10 cellular contexts compared by ENCODE assay signal in the genomic region with DNA sequence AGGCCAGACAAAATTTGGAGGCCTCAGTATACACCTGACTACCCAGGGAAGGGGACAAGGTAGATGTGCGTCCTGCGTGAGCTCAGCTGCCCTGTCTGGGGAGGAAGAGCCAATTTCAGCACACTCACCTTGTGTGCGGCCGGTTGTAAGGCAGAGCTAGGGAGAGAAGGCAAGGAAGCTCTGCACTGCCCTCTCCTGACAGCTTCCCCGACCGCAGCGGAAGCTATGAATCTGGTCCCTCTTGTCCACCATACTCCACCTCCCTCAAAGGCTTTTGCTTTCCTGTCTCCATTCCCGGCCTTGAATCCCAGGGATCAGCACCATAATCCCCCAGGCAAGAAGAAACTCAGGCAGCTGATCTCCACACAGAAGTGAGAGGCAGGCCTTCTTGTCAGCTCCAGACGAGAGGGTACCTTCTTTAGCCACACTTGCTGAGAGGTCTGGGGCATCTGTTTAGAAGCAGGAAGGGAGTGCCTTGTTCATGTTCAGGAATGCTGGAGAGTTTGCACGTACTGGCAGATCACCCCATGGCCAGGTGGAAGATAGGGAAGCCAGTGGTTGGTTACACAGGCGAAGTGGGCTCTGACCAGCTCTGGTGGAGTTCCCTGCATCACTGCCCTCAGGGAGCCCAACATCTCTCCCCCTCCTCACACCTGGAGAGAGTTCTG.
DNase-seq lines count a peak whose midpoint lies in the region; ATAC-seq and TF ChIP-seq lines count a peak whose summit lies in the region.
"Had no signal": no experiment of that assay in that cellular context is flagged by ENCODE, and none has a peak within 500 bp of the region (broad histone marks: within the 10 kb centered on the region; RNA-seq: fewer than 3 reads in every experiment).

No MANE protein-coding gene starts in this region.

- H3K36me3 ChIP-seq in endodermal cell (ENCODE audit: control insufficient read depth, insufficient read depth, low read length) (no peaks in the 10 kb centered on the region), lung (ENCODE audit: control insufficient read depth in 2 of 2, insufficient read depth in 2 of 2, low read length in 2 of 2) (no peaks in the 10 kb centered on the region)

- H3K9me3 ChIP-seq in endodermal cell (ENCODE audit: control insufficient read depth, low read length), result no peaks in the 10 kb centered on the region
- no peaks in the 10 kb centered on the region for H3K9me3 ChIP-seq in lung (ENCODE audit: control insufficient read depth in 2 of 2, insufficient read depth in 1 of 2, low read length in 1 of 2)

- H3K36me3 Mint-ChIP-seq in activated T-cell treated with anti-CD3 and anti-CD28 coated beads, Interleukin-2, amount 50 U/mL, for 24 hours (ENCODE audit: low read depth), result no peaks in the 10 kb centered on the region
- no peaks in the 10 kb centered on the region for H3K36me3 Mint-ChIP-seq in endodermal cell (ENCODE audit: low read depth)

- H3K27me3 Mint-ChIP-seq in activated T-cell treated with anti-CD3 and anti-CD28 coated beads, Interleukin-2, amount 50 U/mL, for 24 hours, result peaks cover 30% of the 10 kb centered on the region
- peaks cover under 1% of the 10 kb centered on the region for H3K27me3 Mint-ChIP-seq in endodermal cell (ENCODE audit: insufficient read depth)

- H3K9me3 Mint-ChIP-seq in activated T-cell treated with anti-CD3 and anti-CD28 coated beads, Interleukin-2, amount 50 U/mL, for 24 hours, result no peaks in the 10 kb centered on the region
- H3K9me3 Mint-ChIP-seq in endodermal cell, result no peaks in the 10 kb centered on the region
- H3K9me3 Mint-ChIP-seq: central memory CD8-positive, alpha-beta T cell; stimulated activated naive CD8-positive, alpha-beta T cell treated with anti-CD3 and anti-CD28 coated beads, Interleukin-15, Interleukin-2, amounts not matched to agents 100 ng/mL and 50 ng/mL, for 24 hours had no signal

- H3K27ac Mint-ChIP-seq in activated T-cell treated with anti-CD3 and anti-CD28 coated beads, Interleukin-2, amount 50 U/mL, for 24 hours, result no peak overlapping the region
- H3K27ac Mint-ChIP-seq in endodermal cell, result no peak overlapping the region
- H3K27ac Mint-ChIP-seq: stimulated activated naive CD8-positive, alpha-beta T cell treated with anti-CD3 and anti-CD28 coated beads, Interleukin-15, Interleukin-2, amounts not matched to agents 100 ng/mL and 50 ng/mL, for 24 hours had no signal

- H3K4me1 Mint-ChIP-seq in activated T-cell treated with anti-CD3 and anti-CD28 coated beads, Interleukin-2, amount 50 U/mL, for 24 hours (ENCODE audit: low read depth), result peaks cover 1% of the 10 kb centered on the region
- peaks cover 20% of the 10 kb centered on the region for H3K4me1 Mint-ChIP-seq in endodermal cell
- H3K4me1 Mint-ChIP-seq: central memory CD8-positive, alpha-beta T cell had no signal

- 34 to 36% methylated on average over 6 to 11 of the region's 11 CpGs for WGBS in endodermal cell (ENCODE audit: insufficient coverage in 1 of 2, insufficient read length in 1 of 2), 2 experiments
- 25% methylated on average over 11 of the region's 11 CpGs for WGBS in lung, 2 donors

- H3K4me3 Mint-ChIP-seq in activated T-cell treated with anti-CD3 and anti-CD28 coated beads, Interleukin-2, amount 50 U/mL, for 24 hours, result no peak overlapping the region
- no peak overlapping the region for H3K4me3 Mint-ChIP-seq in endodermal cell
- H3K4me3 Mint-ChIP-seq: central memory CD8-positive, alpha-beta T cell; stimulated activated naive CD8-positive, alpha-beta T cell treated with anti-CD3 and anti-CD28 coated beads, Interleukin-15, Interleukin-2, amounts not matched to agents 100 ng/mL and 50 ng/mL, for 24 hours had no signal

- ATAC-seq in HG02852 (IDR thresholded peaks at IDR 0.05; ENCODE audit: unreplicated experiment), result peak; percentile 68
- ATAC-seq in lung (ENCODE audit: insufficient read depth, low FRiP score), result peak; percentile 67

- H3K4me3 ChIP-seq in endodermal cell (ENCODE audit: low read length) (no peak overlapping the region), lung (no peak overlapping the region)

- peak; percentile 86 for TF ChIP-seq CTCF in endodermal cell (conservative IDR thresholded peaks at IDR 0.05)
- no peak for TF ChIP-seq CTCF in lung (IDR thresholded peaks at IDR 0.05; ENCODE audit: control extremely low read depth, extremely low read depth)

- no peak overlapping the region for H3K9ac ChIP-seq in endodermal cell (ENCODE audit: extremely low read depth, low read length, poor library complexity, severe bottlenecking)

- peak; percentile 36 for DNase-seq in activated T-cell treated with anti-CD3 and anti-CD28 coated beads, Interleukin-2, amount 50 U/mL, for 24 hours
- DNase-seq in activated T-cell treated with anti-CD3 and anti-CD28 coated beads for 4 hours, result no peak
- DNase-seq in OCI-M1 (lab: John Stamatoyannopoulos, UW), result peak; percentile 61
- DNase-seq in endodermal cell, result peak; percentile 92
- DNase-seq in lung (ENCODE audit: low spot score), result no peak
- no peak for DNase-seq in cortex of kidney (lab: John Stamatoyannopoulos, UW)
- no peak for DNase-seq in NCI-H1930 (lab: John Stamatoyannopoulos, UW)

- no peak overlapping the region for H3K27ac ChIP-seq in endodermal cell (ENCODE audit: low read depth, low read length)
- no peak overlapping the region for H3K27ac ChIP-seq in lung (ENCODE audit: low read depth in 1 of 2, low read length in 1 of 2)

- no peaks in the 10 kb centered on the region for H3K4me1 ChIP-seq in endodermal cell (ENCODE audit: control insufficient read depth, insufficient read depth, low read length)
- H3K4me1 ChIP-seq in lung (ENCODE audit: control insufficient read depth in 2 of 2, insufficient read depth in 2 of 2, low read length in 2 of 2), result peaks cover 0 to 3% of the 10 kb centered on the region in 2 donors

- no peaks in the 10 kb centered on the region for H3K27me3 ChIP-seq in endodermal cell (ENCODE audit: control insufficient read depth, insufficient read depth, low read length, poor library complexity, severe bottlenecking)
- no peaks in the 10 kb centered on the region for H3K27me3 ChIP-seq in lung (ENCODE audit: control insufficient read depth, insufficient read depth)

Comparison
In these comparisons a context has a peak if more than half of its experiments do, and no peak if none do; other contexts are left out.
1. DNase-seq: peak in activated T-cell treated with anti-CD3 and anti-CD28 coated beads, Interleukin-2, amount 50 U/mL, for 24 hours (single experiment), OCI-M1 (single experiment) and endodermal cell (single experiment); none in activated T-cell treated with anti-CD3 and anti-CD28 coated beads for 4 hours (single experiment), lung (single experiment), cortex of kidney (single experiment) and NCI-H1930 (0 of 2).